In genomic region chr19:48632286-48632685, GRCh38 we compare ENCODE assay signal across 10 cellular contexts. TPM values are rescaled to one million over a fixed set of nuclear protein-coding genes. Genes with fewer than 3 reads are reported as not detected.
A peak's percentile ranks its signal among the peaks of the same experiment; 100 is the strongest.
DNase-seq lines count a peak whose midpoint lies in the region; ATAC-seq and TF ChIP-seq lines count a peak whose summit lies in the region.
"Not testable (repeated sequence)": the region's sequence is repeated elsewhere in the genome, so short reads cannot be mapped to it uniquely, and the experiment has no call there.
"Had no signal": no experiment of that assay in that cellular context is flagged by ENCODE, and none has a peak within 500 bp of the region (broad histone marks: within the 10 kb centered on the region; RNA-seq: fewer than 3 reads in every experiment).

No MANE protein-coding gene starts in this region.

- TF ChIP-seq POLR2A in transverse colon (IDR thresholded peaks at IDR 0.05) = not testable (repeated sequence)

- H3K36me3 ChIP-seq in KMS-11 (ENCODE audit: insufficient read depth); esophagus (ENCODE audit: control insufficient read depth in 2 of 2, insufficient read depth in 2 of 2, low read length in 1 of 2); mesodermal cell (ENCODE audit: control insufficient read depth, insufficient read depth, low read length); transverse colon: not testable (repeated sequence)
- peaks cover 14 to 29% (median 25%) of the 10 kb centered on the region in 3 donors for H3K36me3 ChIP-seq in skeletal muscle tissue (ENCODE audit: control insufficient read depth in 3 of 3, insufficient read depth in 3 of 3, low read length in 3 of 3)

- H3K27ac ChIP-seq in C4-2B (peak overlapping the region; percentile 92), KMS-11 (peak overlapping the region; percentile 62; the same call in 1 of the 2 replicates), esophagus (ENCODE audit: low read depth in 2 of 2, low read length in 1 of 2) (peak overlapping the region; percentile 93 to 99), mesodermal cell (ENCODE audit: low read depth, low read length, severe bottlenecking) (peak overlapping the region; percentile 29), transverse colon (peak overlapping the region in 3 of 4 donors; percentile 97 to 98 (median 97))
- H3K27ac ChIP-seq in skeletal muscle tissue (ENCODE audit: low read depth, low read length) = not testable (repeated sequence)

- H3K4me3 Mint-ChIP-seq in T-cell = peak overlapping the region in 2 of 3 donors; percentile 24 to 42
- H3K4me3 Mint-ChIP-seq in activated naive CD4-positive, alpha-beta T cell treated with anti-CD3 and anti-CD28 coated beads, Interleukin-2, amount 10 ng/mL, durations not matched to agents 7 days and 5 days = not testable (repeated sequence)

- TF ChIP-seq CTCF in C4-2B (conservative IDR thresholded peaks at IDR 0.05); KMS-11 (conservative IDR thresholded peaks at IDR 0.05; ENCODE audit: low read depth, low read length); transverse colon (IDR thresholded peaks at IDR 0.05): not testable (repeated sequence)

- peak overlapping the region; percentile 92; the same call in 1 of the 2 replicates for H3K4me2 ChIP-seq in KMS-11

- not testable (repeated sequence) for H4K20me1 ChIP-seq in KMS-11 (ENCODE audit: insufficient read depth)

- peak overlapping the region; percentile 72 to 95 for H3K27ac Mint-ChIP-seq in T-cell
- peak overlapping the region; percentile 74 for H3K27ac Mint-ChIP-seq in activated naive CD4-positive, alpha-beta T cell treated with anti-CD3 and anti-CD28 coated beads, Interleukin-2, amount 10 ng/mL, durations not matched to agents 7 days and 5 days

- not testable (repeated sequence) for H3K27me3 Mint-ChIP-seq in T-cell; activated naive CD4-positive, alpha-beta T cell treated with anti-CD3 and anti-CD28 coated beads, Interleukin-2, amount 10 ng/mL, durations not matched to agents 7 days and 5 days

- not testable (repeated sequence) for H3K27me3 ChIP-seq in KMS-11 (ENCODE audit: insufficient read depth, low read depth); esophagus (ENCODE audit: control insufficient read depth in 1 of 2, insufficient read depth in 2 of 2, low read length in 2 of 2); skeletal muscle tissue (ENCODE audit: control insufficient read depth in 3 of 3, insufficient read depth in 3 of 3, low read length in 3 of 3); transverse colon

- intact Hi-C loops in transverse colon (cut with DNase I; ENCODE audit: low total_unique reads) = not testable (repeated sequence)

- not testable (repeated sequence) for H3K4me3 ChIP-seq in KMS-11 (IDR thresholded peaks at IDR 0.05; ENCODE audit: insufficient read depth, low read depth, low read length); esophagus (ENCODE audit: low read depth in 1 of 2, low read length in 2 of 2); mesodermal cell (ENCODE audit: extremely low read depth, insufficient read depth, low read length, poor library complexity, severe bottlenecking); transverse colon
- peak overlapping the region in 1 of 3 donors; percentile 65 for H3K4me3 ChIP-seq in skeletal muscle tissue (ENCODE audit: low read length in 3 of 3)

- H3K4me1 ChIP-seq in KMS-11 (ENCODE audit: low read depth, poor library complexity, severe bottlenecking) (peaks cover 48% of the 10 kb centered on the region), esophagus (ENCODE audit: control insufficient read depth in 2 of 2, insufficient read depth in 2 of 2, low read length in 1 of 2) (peaks cover 0 to 12% of the 10 kb centered on the region in 2 donors), mesodermal cell (ENCODE audit: control insufficient read depth, insufficient read depth, low read length, poor library complexity, severe bottlenecking) (peaks cover 23% of the 10 kb centered on the region), skeletal muscle tissue (ENCODE audit: control insufficient read depth in 3 of 3, insufficient read depth in 3 of 3, low read length in 3 of 3) (peaks cover 50 to 55% (median 54%) of the 10 kb centered on the region in 3 donors), transverse colon (peaks cover 41 to 79% (median 67%) of the 10 kb centered on the region in 4 donors)

- H3K79me2 ChIP-seq in KMS-11 (ENCODE audit: insufficient read depth, low read depth) = not testable (repeated sequence)

- H3K4me1 Mint-ChIP-seq in T-cell = peaks cover 36 to 48% (median 42%) of the 10 kb centered on the region in 3 donors
- H3K4me1 Mint-ChIP-seq in activated naive CD4-positive, alpha-beta T cell treated with anti-CD3 and anti-CD28 coated beads, Interleukin-2, amount 10 ng/mL, durations not matched to agents 7 days and 5 days = peaks cover 50% of the 10 kb centered on the region

- in situ Hi-C loops in transverse colon (cut with MboI; ENCODE audit: low pct_ligation_motif_present in 1 of 4, low pct_unique_long_range_greater_than_20kb in 1 of 4, low sequenced_read_pairs in 3 of 4) = not testable (repeated sequence)

- not testable (repeated sequence) for H3K9me3 ChIP-seq in esophagus (ENCODE audit: control insufficient read depth in 2 of 2, insufficient read depth in 1 of 2, low read depth in 1 of 2, low read length in 1 of 2); mesodermal cell (ENCODE audit: control insufficient read depth, low read length); skeletal muscle tissue (ENCODE audit: control insufficient read depth in 3 of 3, low read length in 3 of 3); transverse colon

- WGBS in esophagus, 2 donors = 70 to 75% methylated on average over 11 of the region's 11 CpGs
- WGBS in mesodermal cell (ENCODE audit: insufficient coverage in 2 of 2), 2 experiments = 84 to 99% methylated on average over 11 of the region's 11 CpGs
- WGBS in transverse colon (ENCODE audit: low coverage in 1 of 2), 2 donors = 83 to 91% methylated on average over 3 to 11 of the region's 11 CpGs

- not testable (repeated sequence) for DNase-seq in T-cell; activated naive CD4-positive, alpha-beta T cell treated with anti-CD3 and anti-CD28 coated beads, Interleukin-2, amount 10 ng/mL, durations not matched to agents 7 days and 5 days; transverse colon

- TF ChIP-seq EP300 in transverse colon (IDR thresholded peaks at IDR 0.05; ENCODE audit: low read depth) = not testable (repeated sequence)

- not testable (repeated sequence) for H2AFZ ChIP-seq in KMS-11 (ENCODE audit: low read depth)

- POLR2A ChIA-PET in T-cell (lab: Charles Lee) = not testable (repeated sequence)

- H3K9me3 Mint-ChIP-seq in T-cell; activated naive CD4-positive, alpha-beta T cell treated with anti-CD3 and anti-CD28 coated beads, Interleukin-2, amount 10 ng/mL, durations not matched to agents 7 days and 5 days: not testable (repeated sequence)

- H3K9ac ChIP-seq in KMS-11 = not testable (repeated sequence)
- H3K9ac ChIP-seq in skeletal muscle tissue (ENCODE audit: low read depth in 1 of 3, low read length in 3 of 3) = peak overlapping the region in 2 of 3 donors; percentile 63 to 82

- H3K36me3 Mint-ChIP-seq in T-cell = peaks cover 13% of the 10 kb centered on the region
- H3K36me3 Mint-ChIP-seq in activated naive CD4-positive, alpha-beta T cell treated with anti-CD3 and anti-CD28 coated beads, Interleukin-2, amount 10 ng/mL, durations not matched to agents 7 days and 5 days = peaks cover 29% of the 10 kb centered on the region

- CTCF ChIA-PET in T-cell (lab: Charles Lee) = interaction anchor here in 1 of 2 donors (0.6 to 0.9 kb wide), 2 partner anchors 9 to 361 kb away, joined by 5 read pairs; partner anchors contain the start of gene RUVBL2
- CTCF ChIA-PET in activated naive CD4-positive, alpha-beta T cell treated with anti-CD3 and anti-CD28 coated beads, Interleukin-2, amount 10 ng/mL, durations not matched to agents 7 days and 5 days (lab: Charles Lee) = not testable (repeated sequence)

- not testable (repeated sequence) for ATAC-seq in T-cell (replicated peaks in 1 of 4)

RNA-seq across cellular contexts. Expression of gene DBP, which starts 4.9 kb away (rescaled TPM):
- total RNA-seq in T-cell (10 to 100 TPM; 24.5 to 57.2 (median 56.0) TPM), skeletal muscle tissue (6.8 TPM), transverse colon (10 to 100 TPM in 3 of 4 donors, 1 to 10 TPM in 1; 8.7 to 13.8 (median 11.6) TPM)
- polyA plus RNA-seq in esophagus = 10 to 100 TPM in 1 of 2 donors, 1 to 10 TPM in 1; 8.9 to 13.3 TPM
- 4.5 TPM for polyA plus RNA-seq in mesodermal cell (2013, experiment 1 of 2)
- polyA plus RNA-seq in mesodermal cell (2013, experiment 2 of 2) = 2.7 TPM

RNA-seq across cellular contexts. Expression of gene SPHK2, which starts 13.0 kb away (rescaled TPM):
- total RNA-seq in T-cell (10 to 100 TPM; 18.0 to 37.0 (median 31.8) TPM), skeletal muscle tissue (2.1 TPM), transverse colon (100 to 1,000 TPM in 1 of 4 donors, 10 to 100 TPM in 3; 41.8 to 185 (median 68.7) TPM)
- polyA plus RNA-seq in esophagus = 10 to 100 TPM in 1 of 2 donors, 1 to 10 TPM in 1; 9.0 to 15.5 TPM
- polyA plus RNA-seq in mesodermal cell (2013, experiment 1 of 2) = 9.4 TPM
- polyA plus RNA-seq in mesodermal cell (2013, experiment 2 of 2) = 8.7 TPM

RNA-seq across cellular contexts. Expression of gene RPL18, which starts 13.3 kb away (rescaled TPM):
- 1,000 to 10,000 TPM; 2,370 to 2,784 (median 2,662) TPM for total RNA-seq in T-cell
- 1,000 to 10,000 TPM; 2,667 to 2,860 TPM for polyA plus RNA-seq in esophagus
- 1,420 TPM for polyA plus RNA-seq in mesodermal cell (2013, experiment 1 of 2)
- 1,243 TPM for polyA plus RNA-seq in mesodermal cell (2013, experiment 2 of 2)
- 2,225 TPM for total RNA-seq in skeletal muscle tissue
- 1,000 to 10,000 TPM; 1,394 to 2,260 (median 1,686) TPM for total RNA-seq in transverse colon

RNA-seq across cellular contexts. Expression of gene CA11, which starts 13.7 kb away (rescaled TPM):
- 10 to 100 TPM in 4 of 5 donors, 1 to 10 TPM in 1; 8.0 to 18.5 (median 11.0) TPM for total RNA-seq in T-cell
- 10 to 100 TPM in 1 of 2 donors, 1 to 10 TPM in 1; 6.8 to 12.7 TPM for polyA plus RNA-seq in esophagus
- polyA plus RNA-seq in mesodermal cell (2013, experiment 1 of 2) = 17.0 TPM
- polyA plus RNA-seq in mesodermal cell (2013, experiment 2 of 2) = 13.7 TPM
- total RNA-seq in skeletal muscle tissue = 3.7 TPM
- 1 to 10 TPM in 2 of 4 donors, not detected in 2; 1.4 to 2.5 TPM for total RNA-seq in transverse colon

RNA-seq across cellular contexts. Expression of gene FAM83E, which starts 17.4 kb away (rescaled TPM):
- total RNA-seq in T-cell = 1 to 10 TPM in 4 of 5 donors, not detected in 1; 2.3 to 3.0 (median 2.7) TPM
- polyA plus RNA-seq in esophagus = 10 to 100 TPM in 1 of 2 donors, 1 to 10 TPM in 1; 6.5 to 26.7 TPM
- 0.44 TPM for polyA plus RNA-seq in mesodermal cell (2013, experiment 1 of 2)
- not detected for polyA plus RNA-seq in mesodermal cell (2013, experiment 2 of 2)
- total RNA-seq in skeletal muscle tissue = 1.6 TPM
- 100 to 1,000 TPM in 3 of 4 donors, 10 to 100 TPM in 1; 97.0 to 746 (median 203) TPM for total RNA-seq in transverse colon
- total RNA-seq: heart left ventricle, left ventricle myocardium superior had no signal
